In the genomic region with DNA sequence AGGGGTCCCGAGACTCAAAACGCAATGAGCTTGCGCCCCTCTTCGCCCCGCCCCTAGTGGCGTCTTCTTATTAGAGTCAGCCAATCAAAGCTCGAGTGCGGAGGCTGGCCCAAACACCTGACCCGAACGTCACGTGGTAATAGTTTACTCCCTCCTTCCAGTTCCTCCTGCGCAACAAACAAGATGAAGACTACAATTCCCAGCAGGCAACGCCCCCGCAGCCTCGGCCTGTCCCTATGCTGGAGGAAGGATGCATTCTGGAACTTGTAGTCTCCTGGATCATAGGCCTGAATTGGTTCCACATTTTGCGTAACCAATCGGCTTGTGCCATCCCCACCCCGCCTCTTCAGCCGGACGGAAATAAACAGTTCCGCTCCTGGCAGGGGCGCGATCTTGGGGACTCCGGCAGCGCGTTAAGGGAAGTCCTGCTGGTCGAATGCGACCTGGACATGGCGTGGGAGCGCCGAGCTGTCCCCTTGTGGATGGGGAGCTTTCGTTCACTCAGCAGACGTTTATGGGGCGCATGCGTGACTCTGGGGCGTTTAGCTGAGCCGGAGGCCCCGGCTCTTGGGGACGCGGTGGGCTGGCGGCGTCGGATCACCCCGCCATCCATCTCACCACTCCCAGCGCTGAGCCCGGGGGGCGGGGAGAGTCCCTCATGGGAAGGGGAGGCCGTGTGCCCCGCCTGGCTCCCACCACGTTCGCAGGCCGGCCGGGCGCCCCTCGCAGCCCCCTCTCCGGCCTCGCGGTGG, we compare ENCODE assay signal across 1 cellular context.
TF ChIP-seq lines count a peak whose summit lies in the region.

A gene (minus strand): TSS at position 26 of the 752 bp plus-strand sequence. CDS start 38 bp downstream, outside the sequence.

TF ChIP-seq in K562, 482 proteins besides CTCF, POLR2A, EP300 and RAD21 (continued from another document):
- TF ChIP-seq, protein P1, sequence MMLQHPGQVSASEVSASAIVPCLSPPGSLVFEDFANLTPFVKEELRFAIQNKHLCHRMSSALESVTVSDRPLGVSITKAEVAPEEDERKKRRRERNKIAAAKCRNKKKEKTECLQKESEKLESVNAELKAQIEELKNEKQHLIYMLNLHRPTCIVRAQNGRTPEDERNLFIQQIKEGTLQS (IDR thresholded peaks at IDR 0.05) = peak; percentile 27; the same call in 1 of the 2 replicates
- TF ChIP-seq, protein P1 (CRISPR knock-in tag; conservative IDR thresholded peaks at IDR 0.05) = 0 out of 2 replicates have a peak, but pooled peaks have one; percentile 43
- TF ChIP-seq NCOA6 (IDR thresholded peaks at IDR 0.05) (no peak), PHB (CRISPR knock-in tag; IDR thresholded peaks at IDR 0.05) (peak; percentile 91), NRF1 (conservative IDR thresholded peaks at IDR 0.05 in 1 of 2, IDR thresholded peaks at IDR 0.05 in 1 of 2) (peak; percentile 92 to 94), MYC (IDR thresholded peaks at IDR 0.05; ENCODE audit: low read depth, low read length) (peak; percentile 62; the same call in 1 of the 2 replicates), MYC (CRISPR knock-in tag; IDR thresholded peaks at IDR 0.05; ENCODE audit: borderline replicate concordance, low read depth) (no peak), HNRNPL (IDR thresholded peaks at IDR 0.05; ENCODE audit: low read depth, low read length) (no peak), ZNF146 (CRISPR knock-in tag; IDR thresholded peaks at IDR 0.05; ENCODE audit: unreplicated experiment) (no peak), GTF2E2 (tag; IDR thresholded peaks at IDR 0.05) (no peak; the same call in 1 of the 2 replicates), CXXC5 (CRISPR knock-in tag; IDR thresholded peaks at IDR 0.05) (peak; percentile 71), KAT7 (CRISPR knock-in tag; IDR thresholded peaks at IDR 0.05; ENCODE audit: borderline replicate concordance) (no peak; the same call in 1 of the 2 replicates), MBD2 (IDR thresholded peaks at IDR 0.05; ENCODE audit: borderline replicate concordance, low read depth) (peak; percentile 88), DACH1 (IDR thresholded peaks at IDR 0.05; ENCODE audit: partially characterized antibody) (no peak)
- TF ChIP-seq, protein P2, sequence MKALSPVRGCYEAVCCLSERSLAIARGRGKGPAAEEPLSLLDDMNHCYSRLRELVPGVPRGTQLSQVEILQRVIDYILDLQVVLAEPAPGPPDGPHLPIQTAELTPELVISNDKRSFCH (CRISPR knock-in tag; IDR thresholded peaks at IDR 0.05) = no peak
- TF ChIP-seq, protein P2 (tag; IDR thresholded peaks at IDR 0.05) = peak; percentile 43
- TF ChIP-seq, protein P3, sequence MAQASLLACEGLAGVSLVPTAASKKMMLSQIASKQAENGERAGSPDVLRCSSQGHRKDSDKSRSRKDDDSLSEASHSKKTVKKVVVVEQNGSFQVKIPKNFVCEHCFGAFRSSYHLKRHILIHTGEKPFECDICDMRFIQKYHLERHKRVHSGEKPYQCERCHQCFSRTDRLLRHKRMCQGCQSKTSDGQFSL (CRISPR knock-in tag; IDR thresholded peaks at IDR 0.05) = no peak; the same call in 1 of the 2 replicates
- TF ChIP-seq, protein P3 (tag; IDR thresholded peaks at IDR 0.05) = no peak
